Comparison of ENCODE assay signal across 9 cellular contexts in the genomic region with DNA sequence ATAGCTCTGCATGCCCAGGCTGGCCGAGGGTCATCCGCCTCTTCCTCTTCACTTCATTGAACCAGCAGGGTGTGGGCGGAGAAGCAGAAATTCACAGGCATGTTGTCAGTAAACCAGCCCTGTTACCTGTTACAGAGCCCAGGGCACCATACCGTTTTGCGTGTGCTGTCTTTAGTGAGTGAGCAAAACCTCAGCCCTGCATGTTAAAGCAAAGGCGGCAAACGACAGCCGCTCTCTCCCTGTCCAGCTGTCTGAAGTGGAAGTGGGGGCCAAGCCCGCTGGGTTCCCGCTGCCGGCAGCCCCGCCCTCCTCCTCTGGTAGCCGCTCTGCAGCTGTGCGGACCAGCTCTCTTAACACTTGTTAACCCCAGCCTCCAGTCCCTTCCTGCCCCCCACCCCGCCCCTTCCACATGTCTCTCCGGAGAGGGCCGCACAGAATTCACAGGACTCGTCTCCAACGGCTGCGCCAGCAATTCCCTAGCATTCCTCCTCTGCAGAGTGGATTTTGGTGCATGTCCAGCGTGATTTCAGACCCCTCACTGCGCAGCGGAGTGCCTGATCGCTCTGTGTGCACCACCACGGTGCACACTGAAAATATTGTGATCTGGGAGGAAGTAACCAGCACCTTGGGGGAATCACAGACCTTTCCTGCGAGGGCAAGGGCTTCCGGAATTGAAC. TPM values are rescaled to one million over a fixed set of nuclear protein-coding genes. Genes with fewer than 3 reads are reported as not detected.
DNase-seq lines count a peak whose midpoint lies in the region; ATAC-seq and TF ChIP-seq lines count a peak whose summit lies in the region.
"Had no signal": no experiment of that assay in that cellular context is flagged by ENCODE, and none has a peak within 500 bp of the region (broad histone marks: within the 10 kb centered on the region; RNA-seq: fewer than 3 reads in every experiment).

No MANE protein-coding gene starts in this region.

- no peaks in the 10 kb centered on the region for H3K9me3 ChIP-seq in iPS-15b (ENCODE audit: control insufficient read depth, insufficient read depth, low read length)
- no peaks in the 10 kb centered on the region for H3K9me3 ChIP-seq in sigmoid colon

- H3K27me3 ChIP-seq in iPS-15b (ENCODE audit: control insufficient read depth, insufficient read depth, low read length) (no peaks in the 10 kb centered on the region), sigmoid colon (no peaks in the 10 kb centered on the region)

- ATAC-seq in GM19397 (IDR thresholded peaks at IDR 0.05; ENCODE audit: unreplicated experiment) (peak; percentile 54), HG02623 (IDR thresholded peaks at IDR 0.05; ENCODE audit: unreplicated experiment) (no peak), HG02571 (IDR thresholded peaks at IDR 0.05; ENCODE audit: unreplicated experiment) (no peak)

- WGBS in sigmoid colon, 2 donors = 34 to 73% methylated on average over 27 of the region's 27 CpGs

- H3K4me1 ChIP-seq in iPS-15b (ENCODE audit: control insufficient read depth, insufficient read depth, low read length) = peaks cover 14% of the 10 kb centered on the region
- H3K4me1 ChIP-seq in sigmoid colon = peaks cover 0 to 58% (median 56%) of the 10 kb centered on the region in 4 donors

- TF ChIP-seq POLR2A in sigmoid colon (IDR thresholded peaks at IDR 0.05) = no peak

- no peak for TF ChIP-seq EP300 in sigmoid colon (IDR thresholded peaks at IDR 0.05)

- intact Hi-C loops in sigmoid colon (cut with DNase I) = loop anchor here (10.0 kb wide), 1 partner anchor 185 kb away; no protein-coding TSS in a partner anchor

- peak; percentile 90 for DNase-seq in sigmoid colon
- no peak for DNase-seq in NK-92 (lab: John Stamatoyannopoulos, UW; ENCODE audit: unreplicated experiment)
- no peak for DNase-seq in SKM-1 (lab: John Stamatoyannopoulos, UW; ENCODE audit: unreplicated experiment)
- DNase-seq: activated gamma-delta T cell had no signal

- TF ChIP-seq CTCF in sigmoid colon (IDR thresholded peaks at IDR 0.05) = no peak

- H3K27ac ChIP-seq in angular gyrus (ENCODE audit: low read depth, low read length) = peak overlapping the region; percentile 79
- H3K27ac ChIP-seq in sigmoid colon = peak overlapping the region; percentile 81 to 89 (median 86)

- peak overlapping the region; percentile 24 for H3K9ac ChIP-seq in iPS-15b (ENCODE audit: low read depth, low read length)

- H3K4me3 ChIP-seq in iPS-15b (ENCODE audit: low read depth, low read length) = no peak overlapping the region
- peak overlapping the region; percentile 4 to 27 (median 19) for H3K4me3 ChIP-seq in sigmoid colon

- H3K36me3 ChIP-seq in iPS-15b (ENCODE audit: control insufficient read depth, insufficient read depth, low read length) = peaks cover 3% of the 10 kb centered on the region
- H3K36me3 ChIP-seq in sigmoid colon = no peaks in the 10 kb centered on the region

RNA-seq across cellular contexts. Expression of a gene that starts 12.7 kb away (rescaled TPM):
- total RNA-seq in sigmoid colon = 1 to 10 TPM; 3.8 to 8.3 (median 5.9) TPM
- 1 to 10 TPM; 1.6 to 4.8 (median 1.8) TPM for polyA plus RNA-seq in sigmoid colon

RNA-seq across cellular contexts. Expression of a gene that starts 34.0 kb away (rescaled TPM):
- total RNA-seq in sigmoid colon = 1 to 10 TPM; 2.5 to 7.2 (median 4.6) TPM
- polyA plus RNA-seq in sigmoid colon = 1 to 10 TPM; 2.8 to 8.9 (median 3.6) TPM

RNA-seq across cellular contexts. Expression of a gene that starts 36.8 kb away (rescaled TPM):
- 1 to 10 TPM in 3 of 4 donors, under 1 TPM in 1; 0.82 to 6.4 (median 4.1) TPM for total RNA-seq in sigmoid colon
- 1 to 10 TPM in 1 of 3 donors, not detected in 2; 5.0 TPM for polyA plus RNA-seq in sigmoid colon

RNA-seq across cellular contexts. Expression of a gene that starts 42.9 kb away (rescaled TPM):
- total RNA-seq in sigmoid colon = 10 to 100 TPM in 2 of 4 donors, 1 to 10 TPM in 1, under 1 TPM in 1; 0.82 to 28.8 (median 17.0) TPM
- 1 to 10 TPM in 1 of 3 donors, under 1 TPM in 1, not detected in 1; 0.60 to 6.8 TPM for polyA plus RNA-seq in sigmoid colon
